Comparison of ENCODE assay signal across 9 cellular contexts in the genomic region with DNA sequence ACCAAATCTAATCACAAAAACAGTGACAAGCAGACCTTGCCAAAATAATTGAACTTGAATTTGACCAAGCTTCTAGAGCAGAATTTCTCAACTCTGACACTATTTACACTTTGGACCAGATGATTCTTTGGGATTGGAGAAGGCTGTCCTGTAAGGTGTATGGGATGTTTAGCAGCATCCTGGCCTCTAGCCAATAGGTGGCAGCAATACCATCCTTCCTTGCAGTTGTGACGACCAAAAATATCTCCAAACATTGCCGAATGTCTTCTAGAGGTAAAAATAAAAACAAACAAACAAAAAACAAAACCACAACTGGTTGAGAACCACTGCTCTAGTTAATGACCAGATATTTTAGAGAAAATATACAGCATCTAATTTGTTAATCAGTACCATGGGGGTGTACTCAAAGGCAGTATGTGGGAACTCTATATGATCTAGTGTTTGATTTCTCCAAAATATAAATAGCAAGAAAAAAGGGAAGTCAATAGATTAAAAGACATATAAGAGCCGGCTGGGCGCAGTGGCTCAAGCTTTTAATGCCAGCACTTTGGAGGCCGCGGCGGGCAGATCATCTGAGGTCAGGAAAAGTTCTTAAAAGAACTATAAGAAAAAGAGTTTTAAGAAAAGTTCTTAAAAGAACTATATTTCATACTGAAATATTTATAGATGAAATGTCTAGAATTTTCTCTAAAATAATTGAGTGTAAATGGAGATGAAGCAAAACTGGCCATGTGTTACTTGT.
A peak's percentile ranks its signal among the peaks of the same experiment; 100 is the strongest.
DNase-seq lines count a peak whose midpoint lies in the region; FAIRE-seq and TF ChIP-seq lines count a peak whose summit lies in the region.
"Had no signal": no experiment of that assay in that cellular context is flagged by ENCODE, and none has a peak within 500 bp of the region (broad histone marks: within the 10 kb centered on the region; RNA-seq: fewer than 3 reads in every experiment).

No MANE protein-coding gene starts in this region.

- no peaks in the 10 kb centered on the region for H3K9me3 ChIP-seq in uterus

- H3K4me3 ChIP-seq in uterus: no peak overlapping the region

- H3K4me1 ChIP-seq in uterus: no peaks in the 10 kb centered on the region

- intact Hi-C loops in uterus (cut with DNase I; ENCODE audit: low total_unique reads): no loop called here

- FAIRE-seq in HTR-8/SVneo (lab: Jason Lieb, UNC): no peak
- FAIRE-seq: urothelium cell line had no signal

- TF ChIP-seq POLR2A in uterus (IDR thresholded peaks at IDR 0.05): no peak

- TF ChIP-seq CTCF in uterus (IDR thresholded peaks at IDR 0.05): no peak

- no peaks in the 10 kb centered on the region for H3K36me3 ChIP-seq in uterus

- H3K27me3 ChIP-seq in uterus: no peaks in the 10 kb centered on the region

- no peak overlapping the region for H3K27ac ChIP-seq in uterus

- DNase-seq in NCI-H1436 (lab: John Stamatoyannopoulos, UW): peak; percentile 15
- DNase-seq in NCI-H1436 treated with DMSO at 0.1 percent for 48 hours (lab: John Stamatoyannopoulos, UW): no peak
- DNase-seq in DMS53 (lab: John Stamatoyannopoulos, UW): peak; percentile 63
- peak; percentile 36 for DNase-seq in NCI-H69 (lab: John Stamatoyannopoulos, UW)
- DNase-seq in germinal center (ENCODE audit: low spot score): peak; percentile 8
- no peak for DNase-seq in uterus
- no peak for DNase-seq in HTR-8/SVneo (ENCODE audit: insufficient read length, low spot score)
- no peak for DNase-seq in foreskin melanocyte

Comparison
In these comparisons a context has a peak if more than half of its experiments do, and no peak if none do; other contexts are left out.
1. DNase-seq: peak in NCI-H1436 (single experiment), DMS53 (single experiment), NCI-H69 (single experiment) and germinal center (single experiment); none in NCI-H1436 treated with DMSO at 0.1 percent for 48 hours (single experiment), uterus (0 of 2), HTR-8/SVneo (single experiment) and foreskin melanocyte (single experiment).